8 cellular contexts compared by ENCODE assay signal in genomic region chr14:97218713-97219355, GRCh38.
DNase-seq lines count a peak whose midpoint lies in the region; ATAC-seq lines count a peak whose summit lies in the region.

No MANE protein-coding gene starts in this region.

- peak; percentile 49 for ATAC-seq in stimulated activated naive CD8-positive, alpha-beta T cell treated with anti-CD3 and anti-CD28 coated beads, Interleukin-15, Interleukin-2, amounts not matched to agents 100 U/mL and 50 U/mL, for 24 hours
- ATAC-seq in GM19463 (IDR thresholded peaks at IDR 0.05; ENCODE audit: unreplicated experiment), result no peak

- peak; percentile 36 for DNase-seq in DMS 273 (lab: John Stamatoyannopoulos, UW; ENCODE audit: unreplicated experiment)
- no peak for DNase-seq in DMS 273 treated with DMSO at 0.1 percent for 48 hours (lab: John Stamatoyannopoulos, UW)
- peak; percentile 36 for DNase-seq in activated naive CD4-positive, alpha-beta T cell treated with anti-CD3 and anti-CD28 coated beads, Interleukin-2, amount 50 U/mL, for 16 hours
- peak; percentile 31 for DNase-seq in kidney tubule cell (ENCODE audit: low spot score)
- peak; percentile 48 for DNase-seq in stimulated activated naive CD8-positive, alpha-beta T cell treated with anti-CD3 and anti-CD28 coated beads, Interleukin-15, Interleukin-2, amounts not matched to agents 100 U/mL and 50 U/mL, for 24 hours
- no peak for DNase-seq in midbrain (lab: John Stamatoyannopoulos, UW)
- DNase-seq in epidermal melanocyte (ENCODE audit: insufficient read length, low spot score), result no peak

Comparison
In these comparisons a context has a peak if more than half of its experiments do, and no peak if none do; other contexts are left out.
1. DNase-seq: peak in DMS 273 (single experiment), activated naive CD4-positive, alpha-beta T cell treated with anti-CD3 and anti-CD28 coated beads, Interleukin-2, amount 50 U/mL, for 16 hours (single experiment), kidney tubule cell (single experiment) and stimulated activated naive CD8-positive, alpha-beta T cell treated with anti-CD3 and anti-CD28 coated beads, Interleukin-15, Interleukin-2, amounts not matched to agents 100 U/mL and 50 U/mL, for 24 hours (single experiment); none in DMS 273 treated with DMSO at 0.1 percent for 48 hours (single experiment), midbrain (single experiment) and epidermal melanocyte (single experiment).